In genomic region chr22:46484156-46484860, GRCh38 we compare ENCODE assay signal across 1 cellular context.
TF ChIP-seq lines count a peak whose summit lies in the region.

No MANE protein-coding gene starts in this region.

TF ChIP-seq in H1, 55 proteins besides CTCF, POLR2A, EP300 and RAD21 (continued from another document):
- no peak for TF ChIP-seq SAP30 (IDR thresholded peaks at IDR 0.05; ENCODE audit: insufficient read depth, insufficient replicate concordance, low read length)
- no peak for TF ChIP-seq JUND (IDR thresholded peaks at IDR 0.05; ENCODE audit: low read length)
- TF ChIP-seq RNF2 (IDR thresholded peaks at IDR 0.05; ENCODE audit: borderline replicate concordance, low read depth, low read length, missing control alignments, poor library complexity, severe bottlenecking): no peak
- TF ChIP-seq BRCA1 (IDR thresholded peaks at IDR 0.05; ENCODE audit: low read depth, low read length): no peak
- TF ChIP-seq CBX5 (IDR thresholded peaks at IDR 0.05; ENCODE audit: low read depth, low read length): no peak
- TF ChIP-seq CBX8 (IDR thresholded peaks at IDR 0.05; ENCODE audit: borderline replicate concordance, low read depth, low read length): no peak
- no peak for TF ChIP-seq POLR2AphosphoS5 (IDR thresholded peaks at IDR 0.05; ENCODE audit: low read depth, low read length)
- no peak for TF ChIP-seq BACH1 (IDR thresholded peaks at IDR 0.05; ENCODE audit: low read length)
- TF ChIP-seq CREB1 (IDR thresholded peaks at IDR 0.05): no peak
- no peak for TF ChIP-seq ZNF274 (IDR thresholded peaks at IDR 0.05; ENCODE audit: borderline replicate concordance, extremely low read depth, low read length)
- TF ChIP-seq GTF2F1 (IDR thresholded peaks at IDR 0.05; ENCODE audit: borderline replicate concordance, low read depth, low read length): no peak
- no peak for TF ChIP-seq MAX (IDR thresholded peaks at IDR 0.05)
- no peak for TF ChIP-seq KDM1A (IDR thresholded peaks at IDR 0.05; ENCODE audit: borderline replicate concordance, low read length)
- no peak for TF ChIP-seq SUZ12 (IDR thresholded peaks at IDR 0.05; ENCODE audit: low read length)
- TF ChIP-seq POU5F1 (IDR thresholded peaks at IDR 0.05; ENCODE audit: low read depth, low read length): no peak
